ENCODE assay signal across 16 cellular contexts in genomic region chr17:65674246-65675045, GRCh38.
A peak's percentile ranks its signal among the peaks of the same experiment; 100 is the strongest.
DNase-seq lines count a peak whose midpoint lies in the region; ATAC-seq, FAIRE-seq and TF ChIP-seq lines count a peak whose summit lies in the region.
"Had no signal": no experiment of that assay in that cellular context is flagged by ENCODE, and none has a peak within 500 bp of the region (broad histone marks: within the 10 kb centered on the region; RNA-seq: fewer than 3 reads in every experiment).

No MANE protein-coding gene starts in this region.

- H3K4me3 ChIP-seq in astrocyte (ENCODE audit: insufficient read depth, low read depth, low read length) (no peak overlapping the region), fibroblast of lung (replicated peaks in 1 of 4; ENCODE audit: control extremely low read depth in 1 of 4, insufficient read depth in 1 of 4, low read depth in 3 of 4, low read length in 4 of 4) (no peak overlapping the region), osteoblast (ENCODE audit: insufficient read depth, low read length) (no peak overlapping the region), GM23338 (no peak overlapping the region)
- H3K4me3 ChIP-seq: HAP-1 had no signal

- peaks cover 3% of the 10 kb centered on the region for H3K36me3 Mint-ChIP-seq in astrocyte (ENCODE audit: low read depth, unreplicated experiment)
- no peaks in the 10 kb centered on the region for H3K36me3 Mint-ChIP-seq in effector memory CD8-positive, alpha-beta T cell (ENCODE audit: insufficient read depth)
- H3K36me3 Mint-ChIP-seq in GM23338 (ENCODE audit: low read depth) = no peaks in the 10 kb centered on the region; the same call in 2 of the 3 replicates

- no peaks in the 10 kb centered on the region for H3K4me1 ChIP-seq in astrocyte (ENCODE audit: insufficient read depth, low read length)
- H3K4me1 ChIP-seq in fibroblast of lung (ENCODE audit: control insufficient read depth, extremely low read depth, insufficient read depth, low read length) = peaks cover 2% of the 10 kb centered on the region
- H3K4me1 ChIP-seq in osteoblast (ENCODE audit: insufficient read depth, low read length) = peaks cover 2% of the 10 kb centered on the region
- H3K4me1 ChIP-seq in GM23338 (ENCODE audit: insufficient read depth) = no peaks in the 10 kb centered on the region
- H3K4me1 ChIP-seq: HAP-1 had no signal

- H3K9ac ChIP-seq in astrocyte (ENCODE audit: low read length) (no peak overlapping the region), fibroblast of lung (ENCODE audit: insufficient read depth, low read length) (no peak overlapping the region)

- H3K4me1 Mint-ChIP-seq in astrocyte (ENCODE audit: low read depth, unreplicated experiment) (peaks cover 21% of the 10 kb centered on the region), GM23338 (peaks cover 4% of the 10 kb centered on the region; the same call in 1 of the 3 replicates)
- no peaks in the 10 kb centered on the region for H3K4me1 Mint-ChIP-seq in effector memory CD8-positive, alpha-beta T cell (ENCODE audit: low read depth in 2 of 2)
- H3K4me1 Mint-ChIP-seq: B cell had no signal

- TF ChIP-seq CTCF in astrocyte (IDR thresholded peaks at IDR 0.05; ENCODE audit: insufficient read depth, low read depth, low read length) (no peak), fibroblast of lung (conservative IDR thresholded peaks at IDR 0.05 in 1 of 2, IDR thresholded peaks at IDR 0.05 in 1 of 2; ENCODE audit: low read depth in 1 of 2, low read length in 2 of 2) (no peak), osteoblast (IDR thresholded peaks at IDR 0.05; ENCODE audit: extremely low read depth, low read depth, low read length) (no peak), GM23338 (conservative IDR thresholded peaks at IDR 0.05; ENCODE audit: low read depth in 2 of 2) (no peak)

- H3K9me2 ChIP-seq in GM23338 (ENCODE audit: insufficient read depth) = no peaks in the 10 kb centered on the region

- FAIRE-seq in astrocyte (lab: Jason Lieb, UNC) = no peak

- H3K27ac Mint-ChIP-seq in astrocyte (ENCODE audit: unreplicated experiment) = no peak overlapping the region
- no peak overlapping the region for H3K27ac Mint-ChIP-seq in effector memory CD8-positive, alpha-beta T cell
- H3K27ac Mint-ChIP-seq in GM23338 = no peak overlapping the region
- H3K27ac Mint-ChIP-seq: B cell; CD4-positive, alpha-beta T cell had no signal

- H3K27me3 ChIP-seq in astrocyte (ENCODE audit: insufficient read depth, low read length) (no peaks in the 10 kb centered on the region), fibroblast of lung (ENCODE audit: control insufficient read depth, insufficient read depth, low read length) (no peaks in the 10 kb centered on the region), osteoblast (ENCODE audit: insufficient read depth, low read length) (no peaks in the 10 kb centered on the region), GM23338 (ENCODE audit: insufficient read depth) (no peaks in the 10 kb centered on the region)

- H4K20me1 ChIP-seq in astrocyte (ENCODE audit: insufficient read depth, low read length) (no peaks in the 10 kb centered on the region), fibroblast of lung (ENCODE audit: control insufficient read depth, extremely low read depth, insufficient read depth, low read length) (no peaks in the 10 kb centered on the region), osteoblast (ENCODE audit: insufficient read depth, low read length) (no peaks in the 10 kb centered on the region), GM23338 (replicated peaks; ENCODE audit: insufficient read depth) (no peaks in the 10 kb centered on the region)

- no peaks in the 10 kb centered on the region for H3F3A ChIP-seq in GM23338 (replicated peaks; ENCODE audit: low read depth)

- no peak overlapping the region for H3K4me2 ChIP-seq in astrocyte (ENCODE audit: low read length)
- no peak overlapping the region for H3K4me2 ChIP-seq in fibroblast of lung (ENCODE audit: extremely low read depth, insufficient read depth, low read length)
- H3K4me2 ChIP-seq in osteoblast (ENCODE audit: insufficient read depth, low read length) = no peak overlapping the region
- H3K4me2 ChIP-seq in GM23338 = no peak overlapping the region

- no peaks in the 10 kb centered on the region for H3K9me3 Mint-ChIP-seq in astrocyte (ENCODE audit: unreplicated experiment)
- no peaks in the 10 kb centered on the region for H3K9me3 Mint-ChIP-seq in effector memory CD8-positive, alpha-beta T cell
- peaks cover 4% of the 10 kb centered on the region; the same call in 1 of the 3 replicates for H3K9me3 Mint-ChIP-seq in GM23338
- H3K9me3 Mint-ChIP-seq: CD4-positive, alpha-beta T cell had no signal

- H3K79me2 ChIP-seq in astrocyte (ENCODE audit: insufficient read depth, low read length) (no peaks in the 10 kb centered on the region), fibroblast of lung (ENCODE audit: control insufficient read depth, insufficient read depth, low read length) (no peaks in the 10 kb centered on the region), osteoblast (ENCODE audit: insufficient read depth, low read length) (no peaks in the 10 kb centered on the region), GM23338 (replicated peaks; ENCODE audit: insufficient read depth) (no peaks in the 10 kb centered on the region)

- no peaks in the 10 kb centered on the region for H3K9me3 ChIP-seq in astrocyte (ENCODE audit: insufficient read depth, low read depth, low read length)
- H3K9me3 ChIP-seq in fibroblast of lung (ENCODE audit: control insufficient read depth, insufficient read depth, low read depth, low read length) = no peaks in the 10 kb centered on the region
- H3K9me3 ChIP-seq in osteoblast (ENCODE audit: low read depth, low read length) = no peaks in the 10 kb centered on the region
- H3K9me3 ChIP-seq: HAP-1 had no signal

- H3K36me3 ChIP-seq in astrocyte (ENCODE audit: insufficient read depth, low read length) (no peaks in the 10 kb centered on the region), fibroblast of lung (ENCODE audit: control insufficient read depth, insufficient read depth, low read length) (no peaks in the 10 kb centered on the region), osteoblast (ENCODE audit: insufficient read depth, low read length) (no peaks in the 10 kb centered on the region), GM23338 (ENCODE audit: insufficient read depth) (no peaks in the 10 kb centered on the region)
- H3K36me3 ChIP-seq: HAP-1 had no signal

- H3K4me3 Mint-ChIP-seq in astrocyte (ENCODE audit: unreplicated experiment) = no peak overlapping the region
- no peak overlapping the region for H3K4me3 Mint-ChIP-seq in effector memory CD8-positive, alpha-beta T cell
- no peak overlapping the region for H3K4me3 Mint-ChIP-seq in GM23338
- H3K4me3 Mint-ChIP-seq: B cell; CD4-positive, alpha-beta T cell had no signal

- H3K27me3 Mint-ChIP-seq in astrocyte (ENCODE audit: low read depth, unreplicated experiment) = no peaks in the 10 kb centered on the region
- H3K27me3 Mint-ChIP-seq in effector memory CD8-positive, alpha-beta T cell = peaks cover 0 to 8% of the 10 kb centered on the region in 2 donors
- H3K27me3 Mint-ChIP-seq in GM23338 (ENCODE audit: insufficient read depth, low read depth, poor library complexity) = no peaks in the 10 kb centered on the region
- H3K27me3 Mint-ChIP-seq: CD4-positive, alpha-beta T cell had no signal

- H3K27ac ChIP-seq in astrocyte (ENCODE audit: low read depth, low read length) = no peak overlapping the region
- no peak overlapping the region for H3K27ac ChIP-seq in fibroblast of lung (ENCODE audit: insufficient read depth, low read length)
- H3K27ac ChIP-seq in osteoblast (ENCODE audit: low read depth, low read length) = no peak overlapping the region
- no peak overlapping the region for H3K27ac ChIP-seq in GM23338 (ENCODE audit: low read depth)

- H2AFZ ChIP-seq in astrocyte (ENCODE audit: low read depth, low read length) (no peak overlapping the region), fibroblast of lung (ENCODE audit: low read length) (no peak overlapping the region), osteoblast (ENCODE audit: low read length) (no peak overlapping the region), GM23338 (no peak overlapping the region)

- DNase-seq in EH (ENCODE audit: low read depth) (peak; percentile 21), astrocyte (ENCODE audit: low read depth) (peak; percentile 30), fibroblast of lung (ENCODE audit: low read depth in 2 of 2) (peak; percentile 21 to 44), osteoblast (ENCODE audit: insufficient read length, low spot score, missing footprints) (peak; percentile 52), GM23338 (ENCODE audit: low spot score) (no peak), NCI-H2081 (lab: John Stamatoyannopoulos, UW) (no peak)
- no peak for DNase-seq in effector memory CD8-positive, alpha-beta T cell
- DNase-seq: ACHN; CD4-positive, alpha-beta T cell; MV-4-11; NCI-H1436; NCI-H2029; NCI-H510A had no signal

- ATAC-seq in effector memory CD8-positive, alpha-beta T cell (replicated peaks) = no peak
- ATAC-seq in GM23338 = no peak
- ATAC-seq: Panc1 had no signal

TF ChIP-seq in GM23338, 12 proteins besides CTCF, POLR2A, EP300 and RAD21 (continues in another document):
- no peak for TF ChIP-seq ZNF331 (CRISPR knock-in tag; IDR thresholded peaks at IDR 0.05; ENCODE audit: low read depth)
- TF ChIP-seq REST (IDR thresholded peaks at IDR 0.05; ENCODE audit: unreplicated experiment) = no peak
- no peak for TF ChIP-seq EZH2phosphoT487 (IDR thresholded peaks at IDR 0.05; ENCODE audit: unreplicated experiment)
- no peak for TF ChIP-seq ZNF114 (CRISPR knock-in tag; IDR thresholded peaks at IDR 0.05)
- TF ChIP-seq JUNB (IDR thresholded peaks at IDR 0.05; ENCODE audit: unreplicated experiment) = no peak

Comparison
In these comparisons a context has a peak if more than half of its experiments do, and no peak if none do; other contexts are left out.
1. DNase-seq: peak in EH (single experiment), astrocyte (single experiment), fibroblast of lung (2 of 2) and osteoblast (single experiment); none in effector memory CD8-positive, alpha-beta T cell (0 of 3), GM23338 (single experiment) and NCI-H2081 (0 of 2).